Comparison of ENCODE assay signal across 10 cellular contexts in the genomic region with DNA sequence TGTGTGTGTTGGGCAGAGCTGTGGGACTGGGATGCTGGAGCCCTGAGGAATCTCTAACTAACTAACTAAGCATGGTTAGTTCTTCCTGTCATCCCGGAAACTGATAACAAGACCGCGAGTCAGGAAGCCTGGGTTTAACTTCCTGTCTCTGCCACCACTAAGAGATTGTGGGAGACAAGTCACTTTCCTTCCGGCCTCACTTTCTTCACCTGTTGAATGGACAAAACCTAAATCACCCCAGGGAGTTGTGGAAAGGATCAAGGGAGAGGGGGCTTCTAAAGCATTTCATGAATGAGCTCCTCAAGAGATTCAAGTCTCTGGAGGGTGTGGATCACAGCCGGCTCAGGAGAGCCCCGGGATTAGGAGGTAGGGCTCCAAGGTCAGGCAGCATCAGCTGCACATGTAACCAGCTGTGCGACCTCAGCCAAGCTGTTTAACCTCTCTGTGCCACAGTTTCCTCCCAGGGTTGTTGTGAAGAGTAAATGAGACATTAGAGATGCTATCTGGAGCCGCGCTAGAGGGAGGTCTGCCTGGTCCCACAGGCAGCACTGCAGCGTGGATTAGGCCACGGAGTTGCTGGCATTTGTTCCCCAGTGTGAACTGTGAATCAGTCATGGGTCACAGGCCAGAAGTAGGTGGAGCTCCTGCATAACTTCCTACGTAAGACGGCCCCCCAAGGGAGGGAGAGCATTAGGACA.
DNase-seq lines count a peak whose midpoint lies in the region; ATAC-seq lines count a peak whose summit lies in the region.
"Had no signal": no experiment of that assay in that cellular context is flagged by ENCODE, and none has a peak within 500 bp of the region (broad histone marks: within the 10 kb centered on the region; RNA-seq: fewer than 3 reads in every experiment).

No MANE protein-coding gene starts in this region.

- H3K27me3 ChIP-seq in CD8-positive, alpha-beta memory T cell (ENCODE audit: insufficient read depth, low read length, poor library complexity, severe bottlenecking): no peaks in the 10 kb centered on the region
- H3K27me3 ChIP-seq in MG63: peaks cover 9% of the 10 kb centered on the region

- peak overlapping the region; percentile 29 to 82 (median 71) for H3K4me3 Mint-ChIP-seq in CD8-positive, alpha-beta memory T cell
- H3K4me3 Mint-ChIP-seq in activated T-helper 17 cell treated with anti-CD3 and anti-CD28 coated beads, Interleukin-2, amount 50 U/mL, for 72 hours: peak overlapping the region; percentile 73
- H3K4me3 Mint-ChIP-seq: H9, memory B cell had no signal

- CTCF ChIA-PET in CD8-positive, alpha-beta memory T cell (lab: Charles Lee): interaction anchor here (0.6 to 0.9 kb wide), 2 partner anchors 179 to 250 kb away, joined by 3 read pairs; no protein-coding TSS in a partner anchor

- no peaks in the 10 kb centered on the region for H3K9me3 Mint-ChIP-seq in CD8-positive, alpha-beta memory T cell
- H3K9me3 Mint-ChIP-seq in activated T-helper 17 cell treated with anti-CD3 and anti-CD28 coated beads, Interleukin-2, amount 50 U/mL, for 72 hours: no peaks in the 10 kb centered on the region
- H3K9me3 Mint-ChIP-seq: H9, memory B cell had no signal

- peak in 3 of 5 donors; percentile 14 to 53 (median 14) for DNase-seq in CD8-positive, alpha-beta memory T cell
- peak; percentile 48 for DNase-seq in MG63
- peak; percentile 28 for DNase-seq in left kidney (ENCODE audit: low read depth, low spot score)
- DNase-seq in pons (ENCODE audit: low spot score): no peak
- no peak for DNase-seq in GDM1 (lab: John Stamatoyannopoulos, UW)

- H3K36me3 Mint-ChIP-seq in CD8-positive, alpha-beta memory T cell: no peaks in the 10 kb centered on the region
- H3K36me3 Mint-ChIP-seq in activated T-helper 17 cell treated with anti-CD3 and anti-CD28 coated beads, Interleukin-2, amount 50 U/mL, for 72 hours (ENCODE audit: low read depth): no peaks in the 10 kb centered on the region
- H3K36me3 Mint-ChIP-seq: memory B cell had no signal

- no peak overlapping the region for H3K27ac ChIP-seq in CD8-positive, alpha-beta memory T cell (ENCODE audit: low read depth, low read length)

- peaks cover 28 to 44% (median 32%) of the 10 kb centered on the region in 3 donors for H3K4me1 Mint-ChIP-seq in CD8-positive, alpha-beta memory T cell
- peaks cover 16% of the 10 kb centered on the region for H3K4me1 Mint-ChIP-seq in activated T-helper 17 cell treated with anti-CD3 and anti-CD28 coated beads, Interleukin-2, amount 50 U/mL, for 72 hours

- no peaks in the 10 kb centered on the region for H3K9me3 ChIP-seq in CD8-positive, alpha-beta memory T cell (ENCODE audit: low read length)
- no peaks in the 10 kb centered on the region for H3K9me3 ChIP-seq in MG63

- H3K27me3 Mint-ChIP-seq in CD8-positive, alpha-beta memory T cell: peaks cover 20 to 22% of the 10 kb centered on the region in 2 donors
- H3K27me3 Mint-ChIP-seq in activated T-helper 17 cell treated with anti-CD3 and anti-CD28 coated beads, Interleukin-2, amount 50 U/mL, for 72 hours: peaks cover 14% of the 10 kb centered on the region

- POLR2A ChIA-PET in CD8-positive, alpha-beta memory T cell (lab: Charles Lee): no interaction called here

- H3K27ac Mint-ChIP-seq in CD8-positive, alpha-beta memory T cell: peak overlapping the region in 7 of 8 donors; percentile 22 to 87 (median 61)
- peak overlapping the region; percentile 73 for H3K27ac Mint-ChIP-seq in activated T-helper 17 cell treated with anti-CD3 and anti-CD28 coated beads, Interleukin-2, amount 50 U/mL, for 72 hours
- H3K27ac Mint-ChIP-seq: H9, memory B cell had no signal

- peak; percentile 81 for ATAC-seq in activated T-helper 17 cell treated with anti-CD3 and anti-CD28 coated beads, Interleukin-2, amount 50 U/mL, for 72 hours (replicated peaks)
- ATAC-seq in HG02852 (IDR thresholded peaks at IDR 0.05; ENCODE audit: unreplicated experiment) (no peak), GM21737 (IDR thresholded peaks at IDR 0.05; ENCODE audit: unreplicated experiment) (no peak)

- H3K4me1 ChIP-seq in CD8-positive, alpha-beta memory T cell (ENCODE audit: insufficient read depth, low read length): peaks cover 35% of the 10 kb centered on the region

- no peaks in the 10 kb centered on the region for H3K36me3 ChIP-seq in CD8-positive, alpha-beta memory T cell (ENCODE audit: insufficient read depth, low read length)
- H3K36me3 ChIP-seq in MG63: no peaks in the 10 kb centered on the region

- peak overlapping the region; percentile 40 for H3K4me3 ChIP-seq in CD8-positive, alpha-beta memory T cell (ENCODE audit: low read length)
- H3K4me3 ChIP-seq in MG63: no peak overlapping the region

Comparison
In these comparisons a context has a peak if more than half of its experiments do, and no peak if none do; other contexts are left out.
1. DNase-seq: peak in CD8-positive, alpha-beta memory T cell (3 of 5), MG63 (single experiment) and left kidney (single experiment); none in pons (single experiment) and GDM1 (single experiment).